In the genomic region with DNA sequence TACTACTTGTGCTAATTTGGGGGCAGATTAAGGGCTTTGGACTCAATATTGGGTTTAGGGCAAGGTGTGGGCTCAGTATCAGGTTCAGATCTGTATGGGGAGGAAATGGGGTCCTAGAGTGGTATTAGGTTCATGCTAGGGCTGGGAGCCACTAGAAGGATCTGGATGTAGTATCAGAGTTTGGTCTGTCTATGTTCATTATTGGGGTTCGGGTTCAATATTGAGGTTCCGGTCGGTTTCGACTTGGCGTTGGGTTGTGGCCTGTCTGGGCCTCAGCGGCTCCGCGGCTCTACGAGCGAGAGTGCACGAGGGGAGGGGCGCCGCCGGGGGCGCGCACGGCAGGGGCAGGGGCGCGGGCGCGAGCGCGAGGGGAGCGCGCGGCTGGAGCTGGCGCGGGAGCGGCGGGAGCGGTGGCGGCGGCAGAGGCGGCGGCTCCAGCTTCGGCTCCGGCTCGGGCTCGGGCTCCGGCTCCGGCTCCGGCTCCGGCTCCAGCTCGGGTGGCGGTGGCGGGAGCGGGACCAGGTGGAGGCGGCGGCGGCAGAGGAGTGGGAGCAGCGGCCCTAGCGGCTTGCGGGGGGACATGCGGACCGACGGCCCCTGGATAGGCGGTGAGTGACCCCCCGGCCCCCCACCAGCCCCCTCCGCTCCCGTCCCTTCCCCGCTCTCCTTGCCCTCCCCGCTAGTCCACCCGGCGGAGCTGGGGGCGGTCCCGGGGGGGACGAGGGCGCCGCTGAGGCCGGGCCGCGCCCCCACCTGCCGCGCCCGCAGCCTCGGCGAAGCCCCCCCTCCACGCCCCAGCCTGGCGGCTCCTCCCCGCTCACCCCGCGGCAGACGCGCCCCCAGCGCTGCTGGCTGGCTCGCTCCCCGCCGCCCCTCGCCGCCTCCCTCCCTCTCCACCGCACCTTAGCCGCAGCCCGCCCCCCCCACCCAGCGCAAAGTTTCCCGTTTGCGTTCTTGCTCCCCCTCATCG, we compare ENCODE assay signal across 8 cellular contexts. TPM values are rescaled to one million over a fixed set of nuclear protein-coding genes. Genes with fewer than 3 reads are reported as not detected.
DNase-seq lines count a peak whose midpoint lies in the region; ATAC-seq and TF ChIP-seq lines count a peak whose summit lies in the region.

A gene (plus strand): TSS at position 401 of the 970 bp plus-strand sequence. CDS start 14,193 bp downstream, outside the sequence.

- peak within 1 kb of the TSS; percentile 78 for H3K27ac ChIP-seq in 22Rv1
- H3K27ac ChIP-seq in neural progenitor cell, result no peak within 1 kb of the TSS

- DNase-seq in NCI-H748 (lab: John Stamatoyannopoulos, UW; ENCODE audit: unreplicated experiment) (peak; percentile 97), glomerular endothelial cell (ENCODE audit: extremely low read depth, low read depth, low spot score) (no peak), neural progenitor cell (ENCODE audit: low spot score) (peak; percentile 87)

- peaks cover 17% of the 10 kb centered on the region for H3F3A ChIP-seq in neural progenitor cell (ENCODE audit: low read depth)

- H3K4me1 ChIP-seq in neural progenitor cell, result peaks cover 15% of the 10 kb centered on the region

- H3K9ac ChIP-seq in neural progenitor cell, result peak within 1 kb of the TSS; percentile 6

- no peak within 1 kb of the TSS for H3K27ac Mint-ChIP-seq in activated naive CD8-positive, alpha-beta T cell
- peak within 1 kb of the TSS; percentile 90 for H3K27ac Mint-ChIP-seq in neural progenitor cell

- H3K9me3 Mint-ChIP-seq in activated naive CD8-positive, alpha-beta T cell (ENCODE audit: low read depth), result no peaks in the 10 kb centered on the region
- H3K9me3 Mint-ChIP-seq in neural progenitor cell, result no peaks in the 10 kb centered on the region

- no peaks in the 10 kb centered on the region for H3K36me3 ChIP-seq in neural progenitor cell

- H3K79me2 ChIP-seq in neural progenitor cell (ENCODE audit: low read depth), result peaks cover 43% of the 10 kb centered on the region

- H3K9me3 ChIP-seq in neural progenitor cell (ENCODE audit: low read depth), result no peaks in the 10 kb centered on the region

- H3K4me3 ChIP-seq in GM12875 (ENCODE audit: low read depth, low read length) (peak within 1 kb of the TSS; percentile 18), neural progenitor cell (peak within 1 kb of the TSS; percentile 92)

- peaks cover 56% of the 10 kb centered on the region for H4K20me1 ChIP-seq in neural progenitor cell (ENCODE audit: low read depth)

- H2AFZ ChIP-seq in neural progenitor cell (replicated peaks), result no peak within 1 kb of the TSS

- peaks cover 13% of the 10 kb centered on the region for H3K27me3 ChIP-seq in neural progenitor cell

- peak within 1 kb of the TSS; percentile 100 for H3K4me2 ChIP-seq in neural progenitor cell

- TF ChIP-seq CTCF in 22Rv1 (IDR thresholded peaks at IDR 0.05) (no peak), GM12875 (IDR thresholded peaks at IDR 0.05; ENCODE audit: borderline replicate concordance, insufficient read depth, low read depth, low read length) (no peak), neural progenitor cell (IDR thresholded peaks at IDR 0.05) (no peak)

- peaks cover 24% of the 10 kb centered on the region for H3K27me3 Mint-ChIP-seq in activated naive CD8-positive, alpha-beta T cell
- H3K27me3 Mint-ChIP-seq in neural progenitor cell (ENCODE audit: insufficient read depth, low read depth), result peaks cover 6% of the 10 kb centered on the region

- no peak for ATAC-seq in HG02973 (IDR thresholded peaks at IDR 0.05; ENCODE audit: unreplicated experiment)
- ATAC-seq in HG02678 (IDR thresholded peaks at IDR 0.05; ENCODE audit: unreplicated experiment), result no peak

- H3K36me3 Mint-ChIP-seq in activated naive CD8-positive, alpha-beta T cell, result no peaks in the 10 kb centered on the region
- peaks cover 7% of the 10 kb centered on the region for H3K36me3 Mint-ChIP-seq in neural progenitor cell

- H3K4me1 Mint-ChIP-seq in activated naive CD8-positive, alpha-beta T cell (ENCODE audit: low read depth), result peaks cover 19% of the 10 kb centered on the region
- peaks cover 39% of the 10 kb centered on the region for H3K4me1 Mint-ChIP-seq in neural progenitor cell

- H3K4me3 Mint-ChIP-seq in activated naive CD8-positive, alpha-beta T cell, result peak within 1 kb of the TSS; percentile 92
- peak within 1 kb of the TSS; percentile 97 for H3K4me3 Mint-ChIP-seq in neural progenitor cell

RNA-seq across cellular contexts. Expression of the gene that starts here (rescaled TPM):
- total RNA-seq in glomerular endothelial cell, result 262 and 345 TPM in 2 replicates
- total RNA-seq in neural progenitor cell (ENCODE audit: low replicate concordance), result 71.1 and 119 TPM in 2 replicates
